34 cellular contexts compared by ENCODE assay signal in genomic region chr18:14917311-14917710, GRCh38.
"Had no signal": no experiment of that assay in that cellular context is flagged by ENCODE, and none has a peak within 500 bp of the region (broad histone marks: within the 10 kb centered on the region; RNA-seq: fewer than 3 reads in every experiment).

No MANE protein-coding gene starts in this region.

- ATAC-seq: activated CD4-positive, alpha-beta T cell treated with anti-CD3 and anti-CD28 coated beads for 36 hours; activated CD8-positive, alpha-beta memory T cell treated with anti-CD3 and anti-CD28 coated beads, Interleukin-2, amount 10 ng/mL, durations not matched to agents 7 days and 5 days; activated CD8-positive, alpha-beta T cell treated with anti-CD3 and anti-CD28 coated beads, Interleukin-2, amount 10 ng/mL, durations not matched to agents 7 days and 5 days; activated naive CD8-positive, alpha-beta T cell treated with anti-CD3 and anti-CD28 coated beads, Interleukin-2, amount 50 U/mL, for 24 hours; body of pancreas; gastroesophageal sphincter; T-cell had no signal

- H3K9me3 ChIP-seq: adrenal gland, body of pancreas, colonic mucosa, gastroesophageal sphincter had no signal

- H3K4me1 ChIP-seq: adrenal gland, colonic mucosa, esophagus squamous epithelium, gastroesophageal sphincter had no signal

- H3K27me3 Mint-ChIP-seq: activated CD4-positive, alpha-beta memory T cell treated with anti-CD3 and anti-CD28 coated beads for 36 hours; activated CD4-positive, alpha-beta T cell treated with anti-CD3 and anti-CD28 coated beads, Interleukin-2, amount 10 ng/mL, durations not matched to agents 24 days and 14 days; activated CD8-positive, alpha-beta memory T cell treated with anti-CD3 and anti-CD28 coated beads, Interleukin-2, amount 10 ng/mL, durations not matched to agents 7 days and 5 days; activated naive CD4-positive, alpha-beta T cell treated with anti-CD3 and anti-CD28 coated beads, Interleukin-2, amount 50 U/mL, for 24 hours; activated naive CD8-positive, alpha-beta T cell treated with anti-CD3 and anti-CD28 coated beads for 36 hours; activated naive CD8-positive, alpha-beta T cell treated with anti-CD3 and anti-CD28 coated beads, Interleukin-2, amount 50 U/mL, for 24 hours; T-cell had no signal

- DNase-seq: activated CD4-positive, alpha-beta memory T cell treated with anti-CD3 and anti-CD28 coated beads for 36 hours; activated CD4-positive, alpha-beta T cell treated with anti-CD3 and anti-CD28 coated beads for 36 hours; activated CD4-positive, alpha-beta T cell treated with anti-CD3 and anti-CD28 coated beads, Interleukin-2, amount 10 ng/mL, durations not matched to agents 24 days and 14 days; activated CD4-positive, CD25-positive, alpha-beta regulatory T cell; activated CD4-positive, CD25-positive, alpha-beta regulatory T cell treated with anti-CD3 and anti-CD28 coated beads, Interleukin-2, amount 50 U/mL, for 72 hours; activated CD8-positive, alpha-beta memory T cell treated with anti-CD3 and anti-CD28 coated beads, Interleukin-2, amount 10 ng/mL, durations not matched to agents 7 days and 5 days; activated CD8-positive, alpha-beta memory T cell treated with anti-CD3 and anti-CD28 coated beads, Interleukin-2, amount 50 U/mL, for 4 hours; activated CD8-positive, alpha-beta T cell treated with anti-CD3 and anti-CD28 coated beads, Interleukin-2, amount 10 ng/mL, durations not matched to agents 7 days and 5 days; activated effector memory CD4-positive, alpha-beta T cell treated with anti-CD3 and anti-CD28 coated beads, Interleukin-2, amount 50 U/mL, for 16 hours; activated naive CD4-positive, alpha-beta T cell treated with anti-CD3 and anti-CD28 coated beads for 36 hours; activated naive CD8-positive, alpha-beta T cell treated with anti-CD3 and anti-CD28 coated beads for 36 hours; activated naive CD8-positive, alpha-beta T cell treated with anti-CD3 and anti-CD28 coated beads, Interleukin-2, amount 50 U/mL, for 24 hours; activated T-cell treated with anti-CD3 and anti-CD28 coated beads, Interleukin-2, amount 50 U/mL, for 1 hour; activated T-cell treated with anti-CD3 and anti-CD28 coated beads, Interleukin-2, amount 50 U/mL, for 48 hours; adrenal gland; amygdala; aorta; body of pancreas; central memory CD4-positive, alpha-beta T cell; cerebellar nuclear complex; colonic mucosa; effector CD8-positive, alpha-beta T cell; esophagus squamous epithelium; foreskin melanocyte; T-cell; T1000 had no signal

- H3K4me3 Mint-ChIP-seq: activated CD4-positive, alpha-beta memory T cell treated with anti-CD3 and anti-CD28 coated beads for 36 hours; activated CD4-positive, alpha-beta T cell treated with anti-CD3 and anti-CD28 coated beads for 36 hours; activated CD4-positive, alpha-beta T cell treated with anti-CD3 and anti-CD28 coated beads, Interleukin-2, amount 10 ng/mL, durations not matched to agents 24 days and 14 days; activated CD8-positive, alpha-beta memory T cell treated with anti-CD3 and anti-CD28 coated beads, Interleukin-2, amount 10 ng/mL, durations not matched to agents 7 days and 5 days; activated CD8-positive, alpha-beta T cell treated with anti-CD3 and anti-CD28 coated beads, Interleukin-2, amount 10 ng/mL, durations not matched to agents 7 days and 5 days; activated naive CD4-positive, alpha-beta T cell treated with anti-CD3 and anti-CD28 coated beads for 36 hours; activated naive CD4-positive, alpha-beta T cell treated with anti-CD3 and anti-CD28 coated beads, Interleukin-2, amount 50 U/mL, for 24 hours; activated naive CD8-positive, alpha-beta T cell treated with anti-CD3 and anti-CD28 coated beads for 36 hours; activated naive CD8-positive, alpha-beta T cell treated with anti-CD3 and anti-CD28 coated beads, Interleukin-2, amount 50 U/mL, for 24 hours; activated T-helper 1 cell treated with anti-CD3 and anti-CD28 coated beads, Interleukin-12 subunit alpha, Interleukin-12 subunit beta, Interleukin-2, Interleukin-4 antibody, amounts not matched to agents 30 ng/mL and 10 ng/mL and 1 ng/mL, durations not matched to agents 14 hours and 24 hours and 36 hours; T-cell; T-helper 1 cell treated with Interleukin-12 subunit alpha and Interleukin-12 subunit beta and Interleukin-4 antibody, amounts not matched to agents 30 μg/mL and 1 μg/mL, for 36 hours; T-helper 2 cell treated with Interferon-gamma antibody and Interleukin-4, amounts not matched to agents 5 μg/mL and 100 μg/mL, for 36 hours had no signal

- H3K27ac ChIP-seq: adrenal gland, body of pancreas, cardiac muscle cell, colonic mucosa, epithelial cell of prostate, esophagus squamous epithelium, gastroesophageal sphincter had no signal

- H3K27me3 ChIP-seq: adrenal gland, body of pancreas, cardiac muscle cell, colonic mucosa, esophagus squamous epithelium, gastroesophageal sphincter had no signal

- H3K4me3 ChIP-seq: adrenal gland, body of pancreas, cardiac muscle cell, colonic mucosa, esophagus squamous epithelium, gastroesophageal sphincter had no signal

- H3K36me3 Mint-ChIP-seq: activated CD4-positive, alpha-beta memory T cell treated with anti-CD3 and anti-CD28 coated beads for 36 hours; activated CD8-positive, alpha-beta memory T cell treated with anti-CD3 and anti-CD28 coated beads, Interleukin-2, amount 10 ng/mL, durations not matched to agents 7 days and 5 days; activated naive CD4-positive, alpha-beta T cell treated with anti-CD3 and anti-CD28 coated beads, Interleukin-2, amount 50 U/mL, for 24 hours; activated naive CD8-positive, alpha-beta T cell treated with anti-CD3 and anti-CD28 coated beads for 36 hours; T-cell had no signal

- H3K4me1 Mint-ChIP-seq: activated CD4-positive, alpha-beta T cell treated with anti-CD3 and anti-CD28 coated beads for 36 hours; activated CD4-positive, alpha-beta T cell treated with anti-CD3 and anti-CD28 coated beads, Interleukin-2, amount 10 ng/mL, durations not matched to agents 24 days and 14 days; activated CD8-positive, alpha-beta memory T cell treated with anti-CD3 and anti-CD28 coated beads, Interleukin-2, amount 10 ng/mL, durations not matched to agents 7 days and 5 days; activated naive CD4-positive, alpha-beta T cell treated with anti-CD3 and anti-CD28 coated beads, Interleukin-2, amount 50 U/mL, for 24 hours; activated naive CD8-positive, alpha-beta T cell treated with anti-CD3 and anti-CD28 coated beads for 36 hours; activated naive CD8-positive, alpha-beta T cell treated with anti-CD3 and anti-CD28 coated beads, Interleukin-2, amount 50 U/mL, for 24 hours; T-cell had no signal

- H3K27ac Mint-ChIP-seq: activated CD4-positive, alpha-beta memory T cell treated with anti-CD3 and anti-CD28 coated beads for 36 hours; activated CD4-positive, alpha-beta T cell treated with anti-CD3 and anti-CD28 coated beads for 36 hours; activated CD4-positive, alpha-beta T cell treated with anti-CD3 and anti-CD28 coated beads, Interleukin-2, amount 10 ng/mL, durations not matched to agents 24 days and 14 days; activated CD8-positive, alpha-beta memory T cell treated with anti-CD3 and anti-CD28 coated beads, Interleukin-2, amount 10 ng/mL, durations not matched to agents 7 days and 5 days; activated CD8-positive, alpha-beta T cell treated with anti-CD3 and anti-CD28 coated beads, Interleukin-2, amount 10 ng/mL, durations not matched to agents 7 days and 5 days; activated naive CD4-positive, alpha-beta T cell treated with anti-CD3 and anti-CD28 coated beads for 36 hours; activated naive CD4-positive, alpha-beta T cell treated with anti-CD3 and anti-CD28 coated beads, Interleukin-2, amount 50 U/mL, for 24 hours; activated naive CD8-positive, alpha-beta T cell treated with anti-CD3 and anti-CD28 coated beads for 36 hours; activated naive CD8-positive, alpha-beta T cell treated with anti-CD3 and anti-CD28 coated beads, Interleukin-2, amount 50 U/mL, for 24 hours; activated T-helper 1 cell treated with anti-CD3 and anti-CD28 coated beads, Interleukin-12 subunit alpha, Interleukin-12 subunit beta, Interleukin-2, Interleukin-4 antibody, amounts not matched to agents 30 ng/mL and 10 ng/mL and 1 ng/mL, durations not matched to agents 14 hours and 24 hours and 36 hours; activated T-helper 2 cell treated with anti-CD3 and anti-CD28 coated beads, Interferon-gamma antibody, Interleukin-2, Interleukin-4, amounts not matched to agents 10 μg/mL and 5 μg/mL and 100 μg/mL, durations not matched to agents 14 hours and 24 hours and 36 hours; T-cell; T-helper 1 cell treated with Interleukin-12 subunit alpha and Interleukin-12 subunit beta and Interleukin-4 antibody, amounts not matched to agents 30 μg/mL and 1 μg/mL, for 36 hours; T-helper 2 cell treated with Interferon-gamma antibody and Interleukin-4, amounts not matched to agents 5 μg/mL and 100 μg/mL, for 36 hours had no signal

- H3K36me3 ChIP-seq: adrenal gland, cardiac muscle cell, colonic mucosa, esophagus squamous epithelium, gastroesophageal sphincter had no signal
